Comparison of ENCODE assay signal across 1 cellular context in the genomic region with DNA sequence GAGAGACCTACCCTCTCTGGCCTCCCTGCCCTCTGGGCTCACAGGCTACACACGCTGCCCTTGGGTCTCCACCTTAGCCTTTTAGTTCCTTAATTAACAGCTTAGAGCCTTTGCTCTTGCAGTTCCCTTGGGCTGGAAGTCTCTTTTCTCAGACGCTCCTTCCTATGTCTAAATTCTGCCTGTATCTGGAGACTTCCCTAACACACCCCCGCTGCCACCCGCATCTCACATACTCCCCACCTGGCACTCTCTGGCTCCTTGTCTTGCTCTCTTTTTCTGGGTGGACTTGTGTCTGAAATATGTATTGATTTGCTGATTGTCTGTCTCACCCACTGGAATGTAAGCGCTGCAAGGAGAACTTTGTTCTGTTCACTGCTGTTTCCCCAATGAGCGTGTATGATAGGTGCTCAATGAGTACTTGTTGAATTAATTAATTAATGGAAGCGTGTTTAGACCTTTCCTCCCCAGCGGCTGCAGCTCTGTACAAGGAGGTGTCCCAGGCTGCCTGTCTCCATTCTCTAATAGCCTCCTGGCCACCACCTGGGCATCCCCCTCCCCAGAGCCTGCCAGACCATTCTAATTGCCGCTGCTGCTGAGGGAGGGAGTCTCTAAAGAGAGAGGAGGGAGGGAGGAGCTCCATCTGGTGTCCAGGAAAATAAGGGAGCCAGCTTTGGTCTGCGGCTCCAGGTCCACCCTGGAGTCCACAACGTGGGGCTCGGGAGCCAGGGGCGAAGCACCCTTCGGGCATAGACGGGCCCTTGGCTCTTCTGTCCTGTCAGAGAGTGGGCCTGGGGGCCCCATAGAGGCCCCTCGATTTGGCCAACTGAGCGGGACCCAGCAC.
TF ChIP-seq lines count a peak whose summit lies in the region.

No MANE protein-coding gene starts in this region.

TF ChIP-seq in SK-N-SH treated with all-trans-retinoic acid at 6 μM for 48 hours, 23 proteins besides CTCF, POLR2A, EP300 and RAD21 (continued from another document):
- TF ChIP-seq, protein P1, sequence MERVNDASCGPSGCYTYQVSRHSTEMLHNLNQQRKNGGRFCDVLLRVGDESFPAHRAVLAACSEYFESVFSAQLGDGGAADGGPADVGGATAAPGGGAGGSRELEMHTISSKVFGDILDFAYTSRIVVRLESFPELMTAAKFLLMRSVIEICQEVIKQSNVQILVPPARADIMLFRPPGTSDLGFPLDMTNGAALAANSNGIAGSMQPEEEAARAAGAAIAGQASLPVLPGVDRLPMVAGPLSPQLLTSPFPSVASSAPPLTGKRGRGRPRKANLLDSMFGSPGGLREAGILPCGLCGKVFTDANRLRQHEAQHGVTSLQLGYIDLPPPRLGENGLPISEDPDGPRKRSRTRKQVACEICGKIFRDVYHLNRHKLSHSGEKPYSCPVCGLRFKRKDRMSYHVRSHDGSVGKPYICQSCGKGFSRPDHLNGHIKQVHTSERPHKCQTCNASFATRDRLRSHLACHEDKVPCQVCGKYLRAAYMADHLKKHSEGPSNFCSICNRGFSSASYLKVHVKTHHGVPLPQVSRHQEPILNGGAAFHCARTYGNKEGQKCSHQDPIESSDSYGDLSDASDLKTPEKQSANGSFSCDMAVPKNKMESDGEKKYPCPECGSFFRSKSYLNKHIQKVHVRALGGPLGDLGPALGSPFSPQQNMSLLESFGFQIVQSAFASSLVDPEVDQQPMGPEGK (CRISPR knock-in tag; IDR thresholded peaks at IDR 0.05; ENCODE audit: borderline replicate concordance), result no peak
- TF ChIP-seq TCF4 (CRISPR knock-in tag; IDR thresholded peaks at IDR 0.05; ENCODE audit: borderline replicate concordance), result no peak
TF ChIP-seq in SK-N-SH treated with all-trans-retinoic acid at 6 μM for 48 hours: peak in this region for 0.
